Comparison of ENCODE assay signal across 23 cellular contexts in the genomic region with DNA sequence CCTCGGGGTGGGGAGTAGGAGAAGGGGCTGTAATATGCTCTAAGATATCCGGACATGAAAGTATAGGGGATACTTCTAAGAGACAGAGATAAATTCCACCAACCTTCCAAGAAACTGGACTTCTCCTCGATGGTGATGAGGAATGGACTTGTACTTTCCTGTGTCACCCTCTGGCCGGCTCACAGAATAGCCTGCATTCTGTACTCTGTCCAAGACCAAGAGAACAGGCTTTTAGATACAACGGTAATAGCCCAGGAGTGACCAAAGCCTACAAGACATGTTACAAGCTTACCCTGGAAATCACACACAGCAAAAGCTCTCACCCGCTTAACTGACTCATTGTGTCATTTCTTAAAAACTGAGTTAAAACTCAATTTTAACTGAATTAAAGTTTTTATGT.
"Had no signal": no experiment of that assay in that cellular context is flagged by ENCODE, and none has a peak within 500 bp of the region (broad histone marks: within the 10 kb centered on the region; RNA-seq: fewer than 3 reads in every experiment).

No MANE protein-coding gene starts in this region.

- ATAC-seq: activated CD8-positive, alpha-beta memory T cell treated with anti-CD3 and anti-CD28 coated beads, Interleukin-2, amount 10 ng/mL, durations not matched to agents 7 days and 5 days; esophagus mucosa; natural killer cell; stimulated activated naive CD8-positive, alpha-beta T cell treated with anti-CD3 and anti-CD28 coated beads, Interleukin-15, Interleukin-2, amounts not matched to agents 100 U/mL and 50 U/mL, for 24 hours; T-cell had no signal

- H3K9me3 ChIP-seq: colonic mucosa, lower lobe of right lung, SK-N-SH, suprapubic skin had no signal

- H3K4me3 ChIP-seq: colonic mucosa, lower lobe of right lung, suprapubic skin had no signal

- H3K9ac ChIP-seq: SK-N-SH had no signal

- H3K4me1 ChIP-seq: suprapubic skin had no signal

- H3K27ac ChIP-seq: colonic mucosa, lower lobe of right lung, suprapubic skin had no signal

- DNase-seq: activated B cell treated with CpG ODN at 0.5 μM for 24 hours; activated CD4-positive, alpha-beta memory T cell treated with anti-CD3 and anti-CD28 coated beads for 36 hours; activated CD4-positive, alpha-beta T cell treated with anti-CD3 and anti-CD28 coated beads for 4 hours; activated CD8-positive, alpha-beta memory T cell treated with anti-CD3 and anti-CD28 coated beads, Interleukin-2, amount 10 ng/mL, durations not matched to agents 7 days and 5 days; activated naive CD4-positive, alpha-beta T cell; activated naive CD8-positive, alpha-beta T cell treated with anti-CD3 and anti-CD28 coated beads for 36 hours; amniotic stem cell; central memory CD4-positive, alpha-beta T cell; colonic mucosa; effector CD4-positive, alpha-beta T cell; immature natural killer cell; lower lobe of right lung; natural killer cell; nucleus accumbens; SK-N-SH; stimulated activated CD4-positive, alpha-beta T cell treated with anti-CD3 and anti-CD28 coated beads, Interleukin-12 subunit alpha, Interleukin-12 subunit beta, amount 100 ng/mL, for 4 hours; stimulated activated CD4-positive, alpha-beta T cell treated with anti-CD3 and anti-CD28 coated beads, Interleukin-1b, Interleukin-23, amount 100 ng/mL, for 48 hours; stimulated activated CD8-positive, alpha-beta memory T cell treated with anti-CD3 and anti-CD28 coated beads, Interleukin-4, amount 100 ng/mL, for 48 hours; stimulated activated naive CD8-positive, alpha-beta T cell treated with anti-CD3 and anti-CD28 coated beads, Interleukin-15, Interleukin-2, amounts not matched to agents 100 U/mL and 50 U/mL, for 24 hours; T-cell; T-helper 9 cell had no signal

- H3K27me3 ChIP-seq: colonic mucosa, suprapubic skin had no signal

- H3K4me2 ChIP-seq: SK-N-SH had no signal
